ENCODE assay signal across 9 cellular contexts in genomic region chr4:154743683-154744340, GRCh38. TPM values are rescaled to one million over a fixed set of nuclear protein-coding genes. Genes with fewer than 3 reads are reported as not detected.
DNase-seq lines count a peak whose midpoint lies in the region; ATAC-seq and TF ChIP-seq lines count a peak whose summit lies in the region.
"Had no signal": no experiment of that assay in that cellular context is flagged by ENCODE, and none has a peak within 500 bp of the region (broad histone marks: within the 10 kb centered on the region; RNA-seq: fewer than 3 reads in every experiment).

LRAT (plus strand) TSS chr4:154744000; CDS start chr4:154744327, 327 bp downstream.

- no peaks in the 10 kb centered on the region for H3K4me1 ChIP-seq in fibroblast of lung (ENCODE audit: control insufficient read depth, extremely low read depth, insufficient read depth, low read length)
- H3K4me1 ChIP-seq in tibial nerve, result peaks cover 0 to 39% (median 13%) of the 10 kb centered on the region in 4 donors

- peak within 1 kb of the TSS; percentile 82 for H3K4me2 ChIP-seq in fibroblast of lung (ENCODE audit: extremely low read depth, insufficient read depth, low read length)

- H3K9me3 Mint-ChIP-seq in natural killer cell treated with Interleukin-12 subunit alpha and Interleukin-12 subunit beta and Interleukin-15 and Interleukin-18, amount 100 ng/mL, for 72 hours, result no peaks in the 10 kb centered on the region

- no peak within 1 kb of the TSS for H3K27ac Mint-ChIP-seq in natural killer cell treated with Interleukin-12 subunit alpha and Interleukin-12 subunit beta and Interleukin-15 and Interleukin-18, amount 100 ng/mL, for 72 hours

- peaks cover 34 to 64% of the 10 kb centered on the region in 2 donors for H3K27me3 Mint-ChIP-seq in natural killer cell treated with Interleukin-12 subunit alpha and Interleukin-12 subunit beta and Interleukin-15 and Interleukin-18, amount 100 ng/mL, for 72 hours

- H4K20me1 ChIP-seq in fibroblast of lung (ENCODE audit: control insufficient read depth, extremely low read depth, insufficient read depth, low read length), result no peaks in the 10 kb centered on the region

- peak; percentile 9 for DNase-seq in DMS79 treated with DMSO at 0.1 percent for 48 hours (lab: John Stamatoyannopoulos, UW)
- DNase-seq in DMS79 (lab: John Stamatoyannopoulos, UW), result no peak
- DNase-seq in activated T-cell treated with anti-CD3 and anti-CD28 coated beads for 4 hours, result peak; percentile 5
- DNase-seq in fibroblast of lung (ENCODE audit: low read depth in 2 of 2), result no peak
- no peak for DNase-seq in natural killer cell treated with Interleukin-12 subunit alpha and Interleukin-12 subunit beta and Interleukin-15 and Interleukin-18, amount 100 ng/mL, for 72 hours (ENCODE audit: low spot score)
- DNase-seq in tibial nerve (ENCODE audit: low spot score in 2 of 2), result no peak

- peak within 1 kb of the TSS; percentile 18 to 59 (median 31) for H3K4me3 ChIP-seq in fibroblast of lung (replicated peaks in 1 of 4; ENCODE audit: control extremely low read depth in 1 of 4, insufficient read depth in 1 of 4, low read depth in 3 of 4, low read length in 4 of 4)
- peak within 1 kb of the TSS; percentile 31 to 64 (median 51) for H3K4me3 ChIP-seq in tibial nerve

- TF ChIP-seq EP300 in Ishikawa (IDR thresholded peaks at IDR 0.05; ENCODE audit: borderline replicate concordance) (no peak), tibial nerve (IDR thresholded peaks at IDR 0.05) (no peak)

- H3K79me2 ChIP-seq in fibroblast of lung (ENCODE audit: control insufficient read depth, insufficient read depth, low read length), result no peaks in the 10 kb centered on the region

- H3K4me1 Mint-ChIP-seq in natural killer cell treated with Interleukin-12 subunit alpha and Interleukin-12 subunit beta and Interleukin-15 and Interleukin-18, amount 100 ng/mL, for 72 hours (ENCODE audit: low read depth in 2 of 2), result peaks cover 0 to 5% of the 10 kb centered on the region in 2 donors

- TF ChIP-seq POLR2A in tibial nerve (IDR thresholded peaks at IDR 0.05), result no peak

- 1 to 3% methylated on average over 47 to 50 of the region's 55 CpGs for WGBS in tibial nerve, 2 donors

- TF ChIP-seq CTCF in fibroblast of lung (conservative IDR thresholded peaks at IDR 0.05 in 1 of 2, IDR thresholded peaks at IDR 0.05 in 1 of 2; ENCODE audit: low read depth in 1 of 2, low read length in 2 of 2), result no peak
- no peak for TF ChIP-seq CTCF in tibial nerve (IDR thresholded peaks at IDR 0.05)

- no peak within 1 kb of the TSS for H3K27ac ChIP-seq in fibroblast of lung (ENCODE audit: insufficient read depth, low read length)
- no peak within 1 kb of the TSS for H3K27ac ChIP-seq in tibial nerve

- H3K27me3 ChIP-seq in fibroblast of lung (ENCODE audit: control insufficient read depth, insufficient read depth, low read length) (peaks cover 26% of the 10 kb centered on the region), tibial nerve (peaks cover 0 to 36% of the 10 kb centered on the region in 2 donors)

- H3K36me3 ChIP-seq in fibroblast of lung (ENCODE audit: control insufficient read depth, insufficient read depth, low read length), result no peaks in the 10 kb centered on the region
- no peaks in the 10 kb centered on the region for H3K36me3 ChIP-seq in tibial nerve

- peak within 1 kb of the TSS; percentile 79 for H3K4me3 Mint-ChIP-seq in natural killer cell treated with Interleukin-12 subunit alpha and Interleukin-12 subunit beta and Interleukin-15 and Interleukin-18, amount 100 ng/mL, for 72 hours

- no peaks in the 10 kb centered on the region for H3K9me3 ChIP-seq in fibroblast of lung (ENCODE audit: control insufficient read depth, insufficient read depth, low read depth, low read length)
- H3K9me3 ChIP-seq in tibial nerve, result no peaks in the 10 kb centered on the region

- ATAC-seq in natural killer cell treated with Interleukin-12 subunit alpha and Interleukin-12 subunit beta and Interleukin-15 and Interleukin-18, amount 100 ng/mL, for 72 hours, result peak; percentile 71 to 81
- ATAC-seq in GM21576 (IDR thresholded peaks at IDR 0.05; ENCODE audit: unreplicated experiment), result no peak

- no peak; the same call in 1 of the 2 replicates for TF ChIP-seq RAD21 in Ishikawa (IDR thresholded peaks at IDR 0.05; ENCODE audit: low read depth)

- H3K36me3 Mint-ChIP-seq in natural killer cell treated with Interleukin-12 subunit alpha and Interleukin-12 subunit beta and Interleukin-15 and Interleukin-18, amount 100 ng/mL, for 72 hours, result no peaks in the 10 kb centered on the region

- no peak within 1 kb of the TSS for H2AFZ ChIP-seq in fibroblast of lung (ENCODE audit: low read length)

- H3K9ac ChIP-seq in fibroblast of lung (ENCODE audit: insufficient read depth, low read length), result no peak within 1 kb of the TSS

TF ChIP-seq in Ishikawa, 13 proteins besides CTCF, POLR2A, EP300 and RAD21:
- TF ChIP-seq TCF12 (IDR thresholded peaks at IDR 0.05; ENCODE audit: low read depth), result peak; percentile 46; the same call in 1 of the 2 replicates
- no peak; the same call in 1 of the 2 replicates for TF ChIP-seq TAF1 (IDR thresholded peaks at IDR 0.05; ENCODE audit: low read depth)
- TF ChIP-seq CEBPB (IDR thresholded peaks at IDR 0.05), result no peak
- no peak for TF ChIP-seq CREB1 (IDR thresholded peaks at IDR 0.05; ENCODE audit: low read depth)
- TF ChIP-seq NFIC (IDR thresholded peaks at IDR 0.05), result no peak
- peak; percentile 60; the same call in 1 of the 2 replicates for TF ChIP-seq YY1 (IDR thresholded peaks at IDR 0.05; ENCODE audit: low read depth)
- no peak for TF ChIP-seq USF1 (IDR thresholded peaks at IDR 0.05)
- TF ChIP-seq MAX (IDR thresholded peaks at IDR 0.05), result peak; percentile 59; the same call in 1 of the 2 replicates
- no peak for TF ChIP-seq REST (IDR thresholded peaks at IDR 0.05; ENCODE audit: low read depth)
- TF ChIP-seq EGR1 (IDR thresholded peaks at IDR 0.05), result no peak
- TF ChIP-seq TEAD4 (IDR thresholded peaks at IDR 0.05), result no peak

RNA-seq across cellular contexts. Expression of gene LRAT, which starts in this region (rescaled TPM):
- under 0.01 TPM in 2 replicates for total RNA-seq in fibroblast of lung
- polyA plus RNA-seq in fibroblast of lung, result 0.03 and 0.08 TPM in 2 replicates
- 0.05 and 0.13 TPM in 2 replicates for polyA plus RNA-seq in fibroblast of lung (2012)
- not detected in 2 replicates for polyA minus RNA-seq in fibroblast of lung (ENCODE audit: low replicate concordance)
- not detected for total RNA-seq in natural killer cell treated with Interleukin-12 subunit alpha and Interleukin-12 subunit beta and Interleukin-15 and Interleukin-18, amount 100 ng/mL, for 72 hours
- total RNA-seq in tibial nerve, result 1 to 10 TPM in 1 of 4 donors, under 1 TPM in 2, not detected in 1; 0.42 to 1.1 (median 0.60) TPM
- total RNA-seq: subcutaneous adipose tissue had no signal

Comparison
In these comparisons a context has a peak if more than half of its experiments do, and no peak if none do; other contexts are left out.
1. DNase-seq: peak in DMS79 treated with DMSO at 0.1 percent for 48 hours (single experiment) and activated T-cell treated with anti-CD3 and anti-CD28 coated beads for 4 hours (single experiment); none in DMS79 (single experiment), fibroblast of lung (0 of 2), natural killer cell treated with Interleukin-12 subunit alpha and Interleukin-12 subunit beta and Interleukin-15 and Interleukin-18, amount 100 ng/mL, for 72 hours (single experiment) and tibial nerve (0 of 2).
2. Peak in ATAC-seq in natural killer cell treated with Interleukin-12 subunit alpha and Interleukin-12 subunit beta and Interleukin-15 and Interleukin-18, amount 100 ng/mL, for 72 hours; RNA of the gene not detected or under 1 TPM.